ENCODE assay signal across 8 cellular contexts in genomic region chr17:68435876-68436842, GRCh38. TPM values are rescaled to one million over a fixed set of nuclear protein-coding genes. Genes with fewer than 3 reads are reported as not detected.
DNase-seq lines count a peak whose midpoint lies in the region; ATAC-seq and TF ChIP-seq lines count a peak whose summit lies in the region.

No MANE protein-coding gene starts in this region.

- no peaks in the 10 kb centered on the region for H3K36me3 ChIP-seq in SK-N-MC (ENCODE audit: insufficient read depth, low read length)

- peak; percentile 47 for ATAC-seq in GM21515 (IDR thresholded peaks at IDR 0.05; ENCODE audit: unreplicated experiment)

- TF ChIP-seq CTCF in C4-2B (conservative IDR thresholded peaks at IDR 0.05): peak; percentile 96

- no peak overlapping the region for H3K4me3 ChIP-seq in SK-N-MC

- DNase-seq in NCI-H1092 (lab: John Stamatoyannopoulos, UW) (peak; percentile 52), SK-N-MC (ENCODE audit: low read depth, low spot score) (peak; percentile 44), glomerular visceral epithelial cell (ENCODE audit: extremely low spot score) (peak; percentile 74), pons (ENCODE audit: low spot score) (peak; percentile 69), ureter (ENCODE audit: low spot score) (peak; percentile 82)
- DNase-seq in activated naive CD4-positive, alpha-beta T cell treated with Interleukin-2 at 50 U/mL for 16 hours: peak; percentile 84

- H3K9me3 ChIP-seq in SK-N-MC (ENCODE audit: low read depth, low read length): no peaks in the 10 kb centered on the region

- H3K27ac ChIP-seq in C4-2B (peak overlapping the region; percentile 16; the same call in 1 of the 2 replicates), SK-N-MC (no peak overlapping the region)

- H3K9ac ChIP-seq in SK-N-MC (ENCODE audit: insufficient read length): no peak overlapping the region

RNA-seq across cellular contexts. Expression of gene WIPI1, which starts 21.1 kb away (rescaled TPM):
- total RNA-seq in ureter: 43.6 TPM
